1 cellular context compared by ENCODE assay signal in genomic region chr20:50426865-50427739, GRCh38.
TF ChIP-seq lines count a peak whose summit lies in the region.

No MANE protein-coding gene starts in this region.

TF ChIP-seq in K562, 482 proteins besides CTCF, POLR2A, EP300 and RAD21 (continued from another document and continues in another):
- TF ChIP-seq SIX5 (IDR thresholded peaks at IDR 0.05; ENCODE audit: borderline replicate concordance in 1 of 2, insufficient read depth in 1 of 2, low read depth in 1 of 2, low read length in 2 of 2) (no peak), HBP1 (CRISPR knock-in tag; IDR thresholded peaks at IDR 0.05) (no peak), E4F1 (CRISPR knock-in tag; IDR thresholded peaks at IDR 0.05; ENCODE audit: borderline replicate concordance) (no peak), TCF3 (CRISPR knock-in tag; IDR thresholded peaks at IDR 0.05) (0 out of 2 replicates have a peak, but pooled peaks have one; percentile 7), RBM22 (IDR thresholded peaks at IDR 0.05; ENCODE audit: low read depth, low read length, poor library complexity, severe bottlenecking) (no peak), NR2C1 (IDR thresholded peaks at IDR 0.05) (no peak), NR2C1 (tag; IDR thresholded peaks at IDR 0.05) (0 out of 2 replicates have a peak, but pooled peaks have one; percentile 33), ZKSCAN1 (IDR thresholded peaks at IDR 0.05; ENCODE audit: low read depth, low read length) (no peak), KDM5B (IDR thresholded peaks at IDR 0.05; ENCODE audit: insufficient replicate concordance, low read depth, low read length) (no peak), ZNF398 (CRISPR knock-in tag; IDR thresholded peaks at IDR 0.05) (no peak), SREBF2 (CRISPR knock-in tag; IDR thresholded peaks at IDR 0.05) (no peak), SMC3 (conservative IDR thresholded peaks at IDR 0.05; ENCODE audit: insufficient read depth, low read depth, low read length) (no peak), CHD2 (IDR thresholded peaks at IDR 0.05; ENCODE audit: low read depth, low read length) (no peak), CREM (IDR thresholded peaks at IDR 0.05; ENCODE audit: low read depth) (peak; percentile 24; the same call in 1 of the 2 replicates), SMARCA4 (IDR thresholded peaks at IDR 0.05) (peak; percentile 39; the same call in 1 of the 2 replicates), ZNF561 (CRISPR knock-in tag; conservative IDR thresholded peaks at IDR 0.05) (no peak), POLR2G (IDR thresholded peaks at IDR 0.05; ENCODE audit: low read depth, low read length) (no peak), HES1 (IDR thresholded peaks at IDR 0.05; ENCODE audit: low read depth) (no peak), L3MBTL2 (IDR thresholded peaks at IDR 0.05) (peak; percentile 39; the same call in 1 of the 2 replicates), MYC (IDR thresholded peaks at IDR 0.05; ENCODE audit: low read depth, low read length) (peak; percentile 53; the same call in 1 of the 2 replicates), MYC (CRISPR knock-in tag; IDR thresholded peaks at IDR 0.05; ENCODE audit: borderline replicate concordance, low read depth) (no peak), NRF1 (conservative IDR thresholded peaks at IDR 0.05 in 1 of 2, IDR thresholded peaks at IDR 0.05 in 1 of 2) (0 out of 4 replicates have a peak, but pooled peaks of 1 of the 2 experiments have one; percentile 8), ZNF518B (CRISPR knock-in tag; IDR thresholded peaks at IDR 0.05) (no peak), NFIC (IDR thresholded peaks at IDR 0.05) (no peak), ZNF76 (CRISPR knock-in tag; IDR thresholded peaks at IDR 0.05; ENCODE audit: borderline replicate concordance) (no peak), TRIM24 (IDR thresholded peaks at IDR 0.05) (peak in 1 of 2 experiments; percentile 21; a peak in 1 of 4 replicates), PRDM10 (IDR thresholded peaks at IDR 0.05; ENCODE audit: partially characterized antibody) (peak; percentile 27), MTA1 (IDR thresholded peaks at IDR 0.05; ENCODE audit: borderline replicate concordance) (peak; percentile 38; the same call in 1 of the 2 replicates), ZNF589 (CRISPR knock-in tag; IDR thresholded peaks at IDR 0.05; ENCODE audit: low read depth) (peak; percentile 67; the same call in 1 of the 2 replicates), TGIF2 (CRISPR knock-in tag; IDR thresholded peaks at IDR 0.05) (no peak), RBM25 (IDR thresholded peaks at IDR 0.05; ENCODE audit: low read depth, low read length, severe bottlenecking) (no peak), ETV5 (CRISPR knock-in tag; IDR thresholded peaks at IDR 0.05; ENCODE audit: low read depth) (0 out of 2 replicates have a peak, but pooled peaks have one; percentile 15), ZC3H4 (CRISPR knock-in tag; IDR thresholded peaks at IDR 0.05; ENCODE audit: borderline replicate concordance) (no peak), PKNOX1 (IDR thresholded peaks at IDR 0.05) (peak; percentile 52; the same call in 1 of the 2 replicates), VEZF1 (CRISPR knock-in tag; IDR thresholded peaks at IDR 0.05) (no peak), ZKSCAN3 (CRISPR knock-in tag; IDR thresholded peaks at IDR 0.05) (no peak), SOX6 (IDR thresholded peaks at IDR 0.05) (peak; percentile 70; the same call in 1 of the 2 replicates), NONO (IDR thresholded peaks at IDR 0.05; ENCODE audit: low read depth in 2 of 2, low read length in 1 of 2) (no peak), MTA3 (IDR thresholded peaks at IDR 0.05; ENCODE audit: borderline replicate concordance) (peak; percentile 34; the same call in 1 of the 2 replicates), SPI1 (IDR thresholded peaks at IDR 0.05; ENCODE audit: borderline replicate concordance, low read depth, low read length) (peak; percentile 96), RCOR1 (IDR thresholded peaks at IDR 0.05; ENCODE audit: borderline replicate concordance in 1 of 2, low read depth in 2 of 2, low read length in 2 of 2) (peak in 1 of 2 experiments; percentile 13; a peak in 1 of 4 replicates), GATAD2A (IDR thresholded peaks at IDR 0.05) (peak; percentile 57; the same call in 1 of the 2 replicates), ZNF395 (CRISPR knock-in tag; IDR thresholded peaks at IDR 0.05) (no peak; the same call in 1 of the 2 replicates), ZNF175 (CRISPR knock-in tag; IDR thresholded peaks at IDR 0.05; ENCODE audit: low read depth) (peak; percentile 62), MEIS2 (IDR thresholded peaks at IDR 0.05; ENCODE audit: partially characterized antibody) (peak; percentile 38)
